ENCODE assay signal across 14 cellular contexts in the genomic region with DNA sequence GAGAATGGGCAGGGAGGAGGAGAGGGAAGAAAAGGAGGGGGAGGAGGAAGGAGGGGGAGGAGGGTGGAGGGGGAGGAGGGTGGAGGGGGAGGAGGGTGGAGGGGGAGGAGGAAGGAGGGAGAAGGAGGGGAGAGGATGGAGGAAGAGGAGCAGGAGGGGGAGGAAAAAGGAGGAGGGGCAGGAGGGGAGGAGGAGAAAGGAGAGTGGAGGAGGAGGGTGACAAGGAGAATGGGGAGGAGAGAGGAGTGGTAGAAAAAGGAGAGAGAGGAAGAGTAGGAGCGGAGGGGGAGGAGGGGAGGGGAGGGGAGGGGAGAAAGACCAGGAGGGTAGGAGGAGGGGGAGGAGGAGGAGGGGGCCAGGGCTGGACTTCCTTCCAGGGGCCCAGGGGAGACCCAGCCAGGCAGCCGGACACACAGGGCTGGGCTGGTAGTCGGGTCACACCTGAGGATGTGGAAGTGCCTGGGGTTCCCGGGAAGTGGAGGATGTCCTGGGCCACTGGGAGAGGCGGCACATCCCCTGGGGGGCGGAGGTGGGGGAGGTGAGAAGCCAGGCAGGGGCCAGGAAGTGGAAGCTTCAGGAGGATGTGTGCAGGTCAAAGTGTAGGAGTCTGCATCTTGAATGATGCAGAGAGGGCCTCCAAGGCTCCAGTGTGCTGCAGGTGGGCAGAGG. TPM values are rescaled to one million over a fixed set of nuclear protein-coding genes. Genes with fewer than 3 reads are reported as not detected.
DNase-seq lines count a peak whose midpoint lies in the region; ATAC-seq, FAIRE-seq and TF ChIP-seq lines count a peak whose summit lies in the region.
"Had no signal": no experiment of that assay in that cellular context is flagged by ENCODE, and none has a peak within 500 bp of the region (broad histone marks: within the 10 kb centered on the region; RNA-seq: fewer than 3 reads in every experiment).

No MANE protein-coding gene starts in this region.

- no peaks in the 10 kb centered on the region for H3K79me2 ChIP-seq in GM23338 (replicated peaks; ENCODE audit: insufficient read depth)
- H3K79me2 ChIP-seq in HepG2 (ENCODE audit: insufficient read depth, low read length), result no peaks in the 10 kb centered on the region

- H3K9me3 Mint-ChIP-seq in GM23338, result peaks cover 50% of the 10 kb centered on the region
- peaks cover 9% of the 10 kb centered on the region for H3K9me3 Mint-ChIP-seq in activated T-helper 2 cell treated with anti-CD3 and anti-CD28 coated beads, Interferon-gamma antibody, Interleukin-2, Interleukin-4, amounts not matched to agents 10 μg/mL and 5 μg/mL and 100 μg/mL, durations not matched to agents 14 hours and 24 hours and 36 hours
- H3K9me3 Mint-ChIP-seq: IgD-negative memory B cell; stimulated activated naive CD8-positive, alpha-beta T cell treated with anti-CD3 and anti-CD28 coated beads, Interleukin-15, Interleukin-2, amounts not matched to agents 100 ng/mL and 50 ng/mL, for 24 hours had no signal

- TF ChIP-seq CTCF in GM23338 (conservative IDR thresholded peaks at IDR 0.05; ENCODE audit: low read depth in 2 of 2) (no peak), HepG2 (CRISPR knock-in tag; IDR thresholded peaks at IDR 0.05) (no peak)

- no peak overlapping the region for H3K27ac Mint-ChIP-seq in GM23338
- H3K27ac Mint-ChIP-seq in activated T-helper 2 cell treated with anti-CD3 and anti-CD28 coated beads, Interferon-gamma antibody, Interleukin-2, Interleukin-4, amounts not matched to agents 10 μg/mL and 5 μg/mL and 100 μg/mL, durations not matched to agents 14 hours and 24 hours and 36 hours, result peak overlapping the region; percentile 53
- H3K27ac Mint-ChIP-seq: IgD-negative memory B cell; stimulated activated naive CD8-positive, alpha-beta T cell treated with anti-CD3 and anti-CD28 coated beads, Interleukin-15, Interleukin-2, amounts not matched to agents 100 ng/mL and 50 ng/mL, for 24 hours had no signal

- H2AFZ ChIP-seq in GM23338, result peak overlapping the region; percentile 29; the same call in 1 of the 2 replicates
- no peak overlapping the region for H2AFZ ChIP-seq in HepG2 (ENCODE audit: low read length)
- H2AFZ ChIP-seq: GM23248 had no signal

- no peak overlapping the region for H3K4me3 ChIP-seq in BLaER1
- 0 out of 2 replicates have a peak overlapping the region, but pooled peaks have one; percentile 32 for H3K4me3 ChIP-seq in GM23338
- no peak overlapping the region for H3K4me3 ChIP-seq in HepG2 (replicated peaks in 1 of 3; ENCODE audit: insufficient read depth in 1 of 3, low read depth in 2 of 3, low read length in 3 of 3)
- H3K4me3 ChIP-seq: GM23248 had no signal

- peaks cover 4% of the 10 kb centered on the region; the same call in 1 of the 2 replicates for H3F3A ChIP-seq in GM23338 (replicated peaks; ENCODE audit: low read depth)

- ATAC-seq in GM23338 (peak; percentile 79), HepG2 (peak; percentile 50), HG02588 (IDR thresholded peaks at IDR 0.05; ENCODE audit: unreplicated experiment) (no peak), HG03159 (IDR thresholded peaks at IDR 0.05; ENCODE audit: unreplicated experiment) (no peak)

- intact Hi-C loops in activated T-helper 2 cell treated with anti-CD3 and anti-CD28 coated beads, Interferon-gamma antibody, Interleukin-2, Interleukin-4, amounts not matched to agents 10 μg/mL and 5 μg/mL and 100 μg/mL, durations not matched to agents 14 hours and 24 hours and 36 hours (cut with micrococcal nuclease), result no loop called here
- intact Hi-C loops in HepG2 (cut with micrococcal nuclease; ENCODE audit: unreplicated experiment), result no loop called here

- H3K36me3 ChIP-seq in BLaER1 (peaks cover 62% of the 10 kb centered on the region), GM23338 (ENCODE audit: insufficient read depth) (0 out of 2 replicates have a peak, but pooled peaks cover 10% of the 10 kb centered on the region), HepG2 (replicated peaks in 1 of 2; ENCODE audit: control insufficient read depth in 1 of 2, insufficient read depth in 2 of 2, low read length in 2 of 2) (no peaks in the 10 kb centered on the region)

- FAIRE-seq in HepG2 (lab: Jason Lieb, UNC), result no peak

- H4K20me1 ChIP-seq in BLaER1 (no peaks in the 10 kb centered on the region), GM23338 (replicated peaks; ENCODE audit: insufficient read depth) (no peaks in the 10 kb centered on the region), HepG2 (ENCODE audit: insufficient read depth, low read length) (no peaks in the 10 kb centered on the region)

- TF ChIP-seq RAD21 in HepG2 (CRISPR knock-in tag; IDR thresholded peaks at IDR 0.05), result no peak

- no peak for TF ChIP-seq POLR2A in HepG2 (IDR thresholded peaks at IDR 0.05; ENCODE audit: insufficient read depth in 1 of 2, low read depth in 2 of 2, low read length in 2 of 2)

- TF ChIP-seq EP300 in HepG2 (IDR thresholded peaks at IDR 0.05; ENCODE audit: low read depth in 2 of 2, low read length in 2 of 2), result no peak
- TF ChIP-seq EP300 in HepG2 (CRISPR knock-in tag; IDR thresholded peaks at IDR 0.05; ENCODE audit: borderline replicate concordance), result no peak

- H3K9me2 ChIP-seq in GM23338 (ENCODE audit: insufficient read depth), result no peaks in the 10 kb centered on the region

- POLR2A ChIA-PET in HepG2 (lab: Yijun Ruan, JAX), result no interaction called here

- H3K36me3 Mint-ChIP-seq in GM23338 (ENCODE audit: low read depth), result peaks cover 50% of the 10 kb centered on the region
- H3K36me3 Mint-ChIP-seq in activated T-helper 2 cell treated with anti-CD3 and anti-CD28 coated beads, Interferon-gamma antibody, Interleukin-2, Interleukin-4, amounts not matched to agents 10 μg/mL and 5 μg/mL and 100 μg/mL, durations not matched to agents 14 hours and 24 hours and 36 hours (ENCODE audit: low read depth), result peaks cover 52% of the 10 kb centered on the region

- peak; percentile 48 for DNase-seq in GM23338 (ENCODE audit: low spot score)
- no peak for DNase-seq in activated T-helper 2 cell treated with anti-CD3 and anti-CD28 coated beads, Interferon-gamma antibody, Interleukin-2, Interleukin-4, amounts not matched to agents 10 μg/mL and 5 μg/mL and 100 μg/mL, durations not matched to agents 14 hours and 24 hours and 36 hours (ENCODE audit: low spot score)
- DNase-seq in HepG2 (ENCODE audit: low spot score), result no peak
- DNase-seq in NCI-H187 (lab: John Stamatoyannopoulos, UW), result no peak
- DNase-seq in NCI-H2171 (lab: John Stamatoyannopoulos, UW), result no peak
- DNase-seq: GM23248, mammary epithelial cell, NCI-H187 treated with DMSO at 0.1 percent for 48 hours had no signal

- no TSS peak for BruUV-seq in HepG2 (replicated peaks; lab: Mats Ljungman, UMichigan)

- peak overlapping the region; percentile 70 for H3K27ac ChIP-seq in BLaER1
- peak overlapping the region; percentile 88 for H3K27ac ChIP-seq in GM23338 (ENCODE audit: low read depth)
- H3K27ac ChIP-seq in HepG2 (ENCODE audit: extremely low read length, insufficient read depth, low read length), result no peak overlapping the region
- H3K27ac ChIP-seq: GM23248 had no signal

- in situ Hi-C loops in HepG2 (cut with HindIII; ENCODE audit: extremely low pct_ligation_motif_present, low pct_unique_long_range_greater_than_20kb), result no loop called here

- H3K27me3 ChIP-seq in BLaER1, result no peaks in the 10 kb centered on the region
- no peaks in the 10 kb centered on the region for H3K27me3 ChIP-seq in GM23338 (ENCODE audit: insufficient read depth)
- H3K27me3 ChIP-seq in HepG2 (ENCODE audit: control insufficient read depth in 1 of 2, insufficient read depth in 2 of 2, low read length in 2 of 2), result no peaks in the 10 kb centered on the region

- 16% methylated on average over 6 of the region's 6 CpGs for WGBS in HepG2 (ENCODE audit: low lambda C conversion rate)

- peaks cover 9% of the 10 kb centered on the region; the same call in 2 of the 3 replicates for H3K4me1 Mint-ChIP-seq in GM23338
- peaks cover 3% of the 10 kb centered on the region for H3K4me1 Mint-ChIP-seq in activated T-helper 2 cell treated with anti-CD3 and anti-CD28 coated beads, Interferon-gamma antibody, Interleukin-2, Interleukin-4, amounts not matched to agents 10 μg/mL and 5 μg/mL and 100 μg/mL, durations not matched to agents 14 hours and 24 hours and 36 hours (ENCODE audit: low read depth)

- CTCF ChIA-PET in HepG2 (lab: Yijun Ruan, JAX; ENCODE audit: low intra/inter-chr PET ratio, low total read pairs), result no interaction called here

- H3K4me2 ChIP-seq in BLaER1 (peak overlapping the region; percentile 63), GM23338 (peak overlapping the region; percentile 70; the same call in 1 of the 2 replicates), HepG2 (ENCODE audit: low read depth, low read length) (no peak overlapping the region)

- H3K9me3 ChIP-seq in BLaER1, result peaks cover 27% of the 10 kb centered on the region
- H3K9me3 ChIP-seq in HepG2 (ENCODE audit: low read length), result peaks cover 9% of the 10 kb centered on the region; the same call in 1 of the 2 replicates

- no peak overlapping the region for H3K9ac ChIP-seq in BLaER1
- no peak overlapping the region for H3K9ac ChIP-seq in HepG2 (ENCODE audit: insufficient read depth, low read depth, low read length)
- H3K9ac ChIP-seq: GM23248 had no signal

- no peak overlapping the region for H3K4me3 Mint-ChIP-seq in GM23338
- no peak overlapping the region for H3K4me3 Mint-ChIP-seq in activated T-helper 2 cell treated with anti-CD3 and anti-CD28 coated beads, Interferon-gamma antibody, Interleukin-2, Interleukin-4, amounts not matched to agents 10 μg/mL and 5 μg/mL and 100 μg/mL, durations not matched to agents 14 hours and 24 hours and 36 hours (ENCODE audit: low read depth)
- H3K4me3 Mint-ChIP-seq: CD14-positive monocyte; IgD-negative memory B cell; stimulated activated naive CD8-positive, alpha-beta T cell treated with anti-CD3 and anti-CD28 coated beads, Interleukin-15, Interleukin-2, amounts not matched to agents 100 ng/mL and 50 ng/mL, for 24 hours had no signal

- peaks cover 8% of the 10 kb centered on the region for H3K4me1 ChIP-seq in BLaER1
- H3K4me1 ChIP-seq in GM23338 (ENCODE audit: insufficient read depth), result peaks cover 8% of the 10 kb centered on the region
- no peaks in the 10 kb centered on the region for H3K4me1 ChIP-seq in HepG2 (ENCODE audit: insufficient read depth, low read length)

- peaks cover 9% of the 10 kb centered on the region for H3K27me3 Mint-ChIP-seq in GM23338 (ENCODE audit: insufficient read depth, low read depth, poor library complexity)
- H3K27me3 Mint-ChIP-seq in activated T-helper 2 cell treated with anti-CD3 and anti-CD28 coated beads, Interferon-gamma antibody, Interleukin-2, Interleukin-4, amounts not matched to agents 10 μg/mL and 5 μg/mL and 100 μg/mL, durations not matched to agents 14 hours and 24 hours and 36 hours (ENCODE audit: low read depth), result no peaks in the 10 kb centered on the region
- H3K27me3 Mint-ChIP-seq: IgD-negative memory B cell; stimulated activated naive CD8-positive, alpha-beta T cell treated with anti-CD3 and anti-CD28 coated beads, Interleukin-15, Interleukin-2, amounts not matched to agents 100 ng/mL and 50 ng/mL, for 24 hours had no signal

RNA-seq across cellular contexts. Expression of a gene that starts 18.7 kb away (rescaled TPM):
- total RNA-seq in GM23338 (2014; rRNA removed; shearing (Covaris generic)), result 0.39 TPM in 1 of 2 replicates, not detected in the other
- polyA plus RNA-seq in GM23338 (2016; fragmentation: Nextera tagmentation; extraction: Ambion mirVana), result 0.78 and 0.86 TPM in 2 replicates
- 6.8 and 7.4 TPM in 2 replicates for total RNA-seq in activated T-helper 2 cell treated with anti-CD3 and anti-CD28 coated beads, Interferon-gamma antibody, Interleukin-2, Interleukin-4, amounts not matched to agents 10 μg/mL and 5 μg/mL and 100 μg/mL, durations not matched to agents 14 hours and 24 hours and 36 hours
- total RNA-seq in HepG2 (2016; rRNA removed; fragmentation: Illumina TruSeq; extraction: Trizol), result not detected in 2 replicates
- total RNA-seq in HepG2 (2016; cell fraction: cytosol; rRNA removed; fragmentation: Illumina TruSeq; extraction: Trizol; ENCODE audit: low read depth), result not detected in 2 replicates
- not detected in 2 replicates for total RNA-seq in HepG2 (2016; cell fraction: insoluble cytoplasmic fraction; rRNA removed; fragmentation: Illumina TruSeq; extraction: Trizol)
- total RNA-seq in HepG2 (2016; cell fraction: membrane; rRNA removed; fragmentation: Illumina TruSeq; extraction: Trizol), result not detected in 2 replicates
- total RNA-seq in HepG2 (2016; cell fraction: nucleus; rRNA removed; fragmentation: Illumina TruSeq; extraction: Trizol), result not detected in 2 replicates
- polyA plus RNA-seq in HepG2 (2011; rRNA removed), result not detected in 2 replicates
- not detected in 2 replicates for polyA plus RNA-seq in HepG2 (2011; cell fraction: cytosol; rRNA removed)
- not detected in 2 replicates for polyA plus RNA-seq in HepG2 (2011; cell fraction: nucleus; rRNA removed)
- 0.11 and 0.40 TPM in 2 replicates for polyA plus RNA-seq in HepG2 (2012)
- polyA plus RNA-seq in HepG2 (2016; cell fraction: cytosol; fragmentation: Illumina TruSeq; extraction: Trizol; ENCODE audit: low read depth), result not detected in 2 replicates
- polyA plus RNA-seq in HepG2 (2016; cell fraction: insoluble cytoplasmic fraction; fragmentation: Illumina TruSeq; extraction: Trizol; ENCODE audit: low read depth), result not detected in 2 replicates
- not detected in 2 replicates for polyA plus RNA-seq in HepG2 (2016; cell fraction: membrane; fragmentation: Illumina TruSeq; extraction: Trizol; ENCODE audit: low read depth)
- polyA plus RNA-seq in HepG2 (2016; cell fraction: nucleus; fragmentation: Illumina TruSeq; extraction: Trizol; ENCODE audit: insufficient read depth, low read depth), result not detected in 2 replicates
- polyA minus RNA-seq in HepG2 (2011; rRNA and poly(A)+ RNA removed; ENCODE audit: low replicate concordance), result 0.52 TPM in 1 of 2 replicates, not detected in the other
- polyA minus RNA-seq in HepG2 (2011; cell fraction: cytosol; rRNA and poly(A)+ RNA removed), result not detected in 2 replicates
- polyA minus RNA-seq in HepG2 (2011; cell fraction: nucleus; rRNA and poly(A)+ RNA removed), result not detected in 2 replicates
- total RNA-seq: GM23248, mammary epithelial cell had no signal
- polyA plus RNA-seq: mammary epithelial cell had no signal

RNA-seq across cellular contexts. Expression of a gene that starts 36.6 kb away (rescaled TPM):
- total RNA-seq in GM23338 (2014; rRNA removed; shearing (Covaris generic)), result 394 and 486 TPM in 2 replicates
- polyA plus RNA-seq in GM23338 (2016; fragmentation: Nextera tagmentation; extraction: Ambion mirVana), result 358 TPM in 2 replicates
- 318 and 325 TPM in 2 replicates for total RNA-seq in activated T-helper 2 cell treated with anti-CD3 and anti-CD28 coated beads, Interferon-gamma antibody, Interleukin-2, Interleukin-4, amounts not matched to agents 10 μg/mL and 5 μg/mL and 100 μg/mL, durations not matched to agents 14 hours and 24 hours and 36 hours
- 138 and 149 TPM in 2 replicates for total RNA-seq in HepG2 (2016; rRNA removed; fragmentation: Illumina TruSeq; extraction: Trizol)
- total RNA-seq in HepG2 (2016; cell fraction: cytosol; rRNA removed; fragmentation: Illumina TruSeq; extraction: Trizol; ENCODE audit: low read depth), result 172 and 192 TPM in 2 replicates
- 133 and 147 TPM in 2 replicates for total RNA-seq in HepG2 (2016; cell fraction: insoluble cytoplasmic fraction; rRNA removed; fragmentation: Illumina TruSeq; extraction: Trizol)
- total RNA-seq in HepG2 (2016; cell fraction: membrane; rRNA removed; fragmentation: Illumina TruSeq; extraction: Trizol), result 398 and 417 TPM in 2 replicates
- 70.1 and 77.0 TPM in 2 replicates for total RNA-seq in HepG2 (2016; cell fraction: nucleus; rRNA removed; fragmentation: Illumina TruSeq; extraction: Trizol)
- polyA plus RNA-seq in HepG2 (2011; rRNA removed), result 581 and 646 TPM in 2 replicates
- polyA plus RNA-seq in HepG2 (2011; cell fraction: cytosol; rRNA removed), result 843 and 1,123 TPM in 2 replicates
- polyA plus RNA-seq in HepG2 (2011; cell fraction: nucleus; rRNA removed), result 370 and 374 TPM in 2 replicates
- 420 and 577 TPM in 2 replicates for polyA plus RNA-seq in HepG2 (2012)
- 585 and 646 TPM in 2 replicates for polyA plus RNA-seq in HepG2 (2016; cell fraction: cytosol; fragmentation: Illumina TruSeq; extraction: Trizol; ENCODE audit: low read depth)
- polyA plus RNA-seq in HepG2 (2016; cell fraction: insoluble cytoplasmic fraction; fragmentation: Illumina TruSeq; extraction: Trizol; ENCODE audit: low read depth), result 347 and 418 TPM in 2 replicates
- polyA plus RNA-seq in HepG2 (2016; cell fraction: membrane; fragmentation: Illumina TruSeq; extraction: Trizol; ENCODE audit: low read depth), result 997 and 1,138 TPM in 2 replicates
- polyA plus RNA-seq in HepG2 (2016; cell fraction: nucleus; fragmentation: Illumina TruSeq; extraction: Trizol; ENCODE audit: insufficient read depth, low read depth), result 257 and 286 TPM in 2 replicates
- 353 and 783 TPM in 2 replicates for polyA minus RNA-seq in HepG2 (2011; rRNA and poly(A)+ RNA removed; ENCODE audit: low replicate concordance)
- polyA minus RNA-seq in HepG2 (2011; cell fraction: cytosol; rRNA and poly(A)+ RNA removed), result 413 and 414 TPM in 2 replicates
- polyA minus RNA-seq in HepG2 (2011; cell fraction: nucleus; rRNA and poly(A)+ RNA removed), result 151 and 162 TPM in 2 replicates

Comparison
In these comparisons a context has a peak if more than half of its experiments do, and no peak if none do; other contexts are left out.
1. ATAC-seq: peak in GM23338 (single experiment) and HepG2 (single experiment); none in HG02588 (single experiment) and HG03159 (single experiment).